Comparison of ENCODE assay signal across 17 cellular contexts in the genomic region with DNA sequence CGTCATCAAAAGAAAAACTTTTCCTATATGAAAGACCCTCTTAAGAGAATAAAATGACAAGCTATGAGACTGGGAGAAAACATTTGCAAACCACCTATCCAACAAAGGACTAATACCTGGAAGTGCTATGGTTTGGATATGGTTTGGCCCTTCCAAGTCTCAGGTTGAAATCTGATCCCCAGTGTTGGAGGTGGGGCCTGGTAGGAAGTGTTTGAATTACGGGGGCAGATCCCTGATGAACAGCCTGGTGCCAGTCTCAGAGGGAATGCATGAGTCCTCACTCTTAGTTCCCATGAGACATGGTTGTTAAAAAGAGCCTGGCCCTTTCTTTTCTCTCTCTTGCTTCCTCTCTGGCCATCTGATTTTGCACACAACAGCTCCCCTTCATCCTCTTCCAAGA.
"Had no signal": no experiment of that assay in that cellular context is flagged by ENCODE, and none has a peak within 500 bp of the region (broad histone marks: within the 10 kb centered on the region; RNA-seq: fewer than 3 reads in every experiment).

No MANE protein-coding gene starts in this region.

- H3K4me3 ChIP-seq: lung, smooth muscle cell, transverse colon had no signal

- H3K27me3 Mint-ChIP-seq: activated CD8-positive, alpha-beta memory T cell treated with anti-CD3 and anti-CD28 coated beads, Interleukin-2, amount 10 ng/mL, durations not matched to agents 7 days and 5 days; activated naive CD8-positive, alpha-beta T cell treated with anti-CD3 and anti-CD28 coated beads, Interleukin-2, amount 10 ng/mL, durations not matched to agents 7 days and 5 days; activated T-cell treated with anti-CD3 and anti-CD28 coated beads, Interleukin-2, amount 50 U/mL, for 24 hours; progenitor cell of endocrine pancreas; stimulated activated naive B cell treated with anti-CD40 and anti-IgM and Interleukin-4, amounts not matched to agents 10 μg/mL and 1 μg/mL and 100 μg/mL, for 72 hours had no signal

- H3K27me3 ChIP-seq: transverse colon had no signal

- DNase-seq: activated CD4-positive, alpha-beta T cell treated with anti-CD3 and anti-CD28 coated beads, Interleukin-2, amount 50 U/mL, for 48 hours; activated CD8-positive, alpha-beta memory T cell treated with anti-CD3 and anti-CD28 coated beads, Interleukin-2, amount 10 ng/mL, durations not matched to agents 7 days and 5 days; activated effector memory CD4-positive, alpha-beta T cell treated with anti-CD3 and anti-CD28 coated beads, Interleukin-2, amount 50 U/mL, for 16 hours; activated naive CD8-positive, alpha-beta T cell treated with anti-CD3 and anti-CD28 coated beads, Interleukin-2, amount 10 ng/mL, durations not matched to agents 7 days and 5 days; activated T-cell treated with anti-CD3 and anti-CD28 coated beads, Interleukin-2, amount 50 U/mL, for 24 hours; aorta; hypothalamus; left cardiac atrium; natural killer cell; nucleus accumbens; right cardiac atrium; stimulated activated naive B cell treated with anti-CD40 and anti-IgM and Interleukin-4, amounts not matched to agents 10 μg/mL and 1 μg/mL and 100 μg/mL, for 72 hours; substantia nigra; transverse colon had no signal

- H3K9me3 ChIP-seq: transverse colon had no signal

- H3K27ac ChIP-seq: transverse colon had no signal

- H3K4me3 Mint-ChIP-seq: activated CD8-positive, alpha-beta memory T cell treated with anti-CD3 and anti-CD28 coated beads, Interleukin-2, amount 10 ng/mL, durations not matched to agents 7 days and 5 days; activated naive CD8-positive, alpha-beta T cell treated with anti-CD3 and anti-CD28 coated beads, Interleukin-2, amount 10 ng/mL, durations not matched to agents 7 days and 5 days; activated T-cell treated with anti-CD3 and anti-CD28 coated beads, Interleukin-2, amount 50 U/mL, for 24 hours; natural killer cell; stimulated activated naive B cell treated with anti-CD40 and anti-IgM and Interleukin-4, amounts not matched to agents 10 μg/mL and 1 μg/mL and 100 μg/mL, for 72 hours had no signal

- H3K27ac Mint-ChIP-seq: activated CD8-positive, alpha-beta memory T cell treated with anti-CD3 and anti-CD28 coated beads, Interleukin-2, amount 10 ng/mL, durations not matched to agents 7 days and 5 days; activated naive CD8-positive, alpha-beta T cell treated with anti-CD3 and anti-CD28 coated beads, Interleukin-2, amount 10 ng/mL, durations not matched to agents 7 days and 5 days; activated T-cell treated with anti-CD3 and anti-CD28 coated beads, Interleukin-2, amount 50 U/mL, for 24 hours; natural killer cell; progenitor cell of endocrine pancreas; stimulated activated naive B cell treated with anti-CD40 and anti-IgM and Interleukin-4, amounts not matched to agents 10 μg/mL and 1 μg/mL and 100 μg/mL, for 72 hours had no signal

- H3K4me2 ChIP-seq: smooth muscle cell had no signal
